ENCODE assay signal across 1 cellular context in the genomic region with DNA sequence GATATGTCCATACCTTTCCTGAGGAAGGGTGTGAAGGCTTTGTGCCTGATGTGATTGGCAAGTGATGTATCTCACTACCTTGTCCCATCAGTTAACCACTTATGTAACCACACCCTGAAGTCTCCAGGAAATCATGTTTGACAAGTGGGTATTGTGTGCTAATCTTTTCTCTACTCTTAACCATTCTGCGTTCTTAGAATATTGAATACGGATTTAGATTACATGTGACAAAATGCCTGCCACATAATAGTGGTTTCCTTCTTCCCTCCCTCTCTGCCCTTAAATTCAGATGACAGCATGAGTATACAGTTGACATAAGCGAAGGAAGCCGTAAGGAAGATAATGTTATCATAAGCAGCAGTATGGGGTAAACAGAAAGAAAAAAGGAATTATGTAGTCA.
A peak's percentile ranks its signal among the peaks of the same experiment; 100 is the strongest.
TF ChIP-seq lines count a peak whose summit lies in the region.

No MANE protein-coding gene starts in this region.

TF ChIP-seq in K562, 482 proteins besides CTCF, POLR2A, EP300 and RAD21 (continued from another document and continues in another):
- TF ChIP-seq JUND (IDR thresholded peaks at IDR 0.05; ENCODE audit: borderline replicate concordance, low read depth, low read length) (peak; percentile 20; the same call in 1 of the 2 replicates), JUND (tag; IDR thresholded peaks at IDR 0.05; ENCODE audit: borderline replicate concordance, low read depth, low read length) (peak; percentile 62; the same call in 2 of the 3 replicates), SMAD4 (CRISPR knock-in tag; conservative IDR thresholded peaks at IDR 0.05) (no peak), DPF2 (IDR thresholded peaks at IDR 0.05) (0 out of 2 replicates have a peak, but pooled peaks have one; percentile 60), JUNB (CRISPR knock-in tag; conservative IDR thresholded peaks at IDR 0.05) (no peak), BDP1 (IDR thresholded peaks at IDR 0.05; ENCODE audit: insufficient read depth, insufficient read length) (no peak), TAF9B (IDR thresholded peaks at IDR 0.05; ENCODE audit: partially characterized antibody) (no peak), ZSCAN29 (IDR thresholded peaks at IDR 0.05) (no peak), CXXC5 (CRISPR knock-in tag; IDR thresholded peaks at IDR 0.05) (peak; percentile 9; the same call in 1 of the 2 replicates), ZNF586 (CRISPR knock-in tag; conservative IDR thresholded peaks at IDR 0.05) (no peak), SNIP1 (IDR thresholded peaks at IDR 0.05; ENCODE audit: low read depth) (no peak), SMAD2 (IDR thresholded peaks at IDR 0.05; ENCODE audit: low read depth, low read length) (no peak), CREBBP (IDR thresholded peaks at IDR 0.05; ENCODE audit: low read depth, low read length) (no peak), CHD2 (IDR thresholded peaks at IDR 0.05; ENCODE audit: low read depth, low read length) (no peak), ZNF140 (CRISPR knock-in tag; IDR thresholded peaks at IDR 0.05) (no peak), SRF (CRISPR knock-in tag; IDR thresholded peaks at IDR 0.05) (no peak), ZNF232 (CRISPR knock-in tag; IDR thresholded peaks at IDR 0.05) (no peak), ZNF507 (tag; conservative IDR thresholded peaks at IDR 0.05) (no peak), ZNF583 (CRISPR knock-in tag; IDR thresholded peaks at IDR 0.05) (no peak), CBFA2T2 (conservative IDR thresholded peaks at IDR 0.05) (no peak), RFX7 (CRISPR knock-in tag; IDR thresholded peaks at IDR 0.05) (no peak), XRCC4 (IDR thresholded peaks at IDR 0.05; ENCODE audit: extremely low read depth, insufficient read depth, insufficient read length) (no peak), ZBTB8A (IDR thresholded peaks at IDR 0.05; ENCODE audit: partially characterized antibody) (no peak), CBX3 (IDR thresholded peaks at IDR 0.05; ENCODE audit: borderline replicate concordance in 1 of 2, low read length in 2 of 2) (no peak), SMARCA4 (IDR thresholded peaks at IDR 0.05) (peak; percentile 62), DIDO1 (tag; IDR thresholded peaks at IDR 0.05; ENCODE audit: low read depth) (no peak), ZNF584 (CRISPR knock-in tag; IDR thresholded peaks at IDR 0.05; ENCODE audit: low read depth) (no peak), BRF1 (IDR thresholded peaks at IDR 0.05; ENCODE audit: borderline replicate concordance, extremely low read depth, insufficient read length) (no peak), SOX6 (IDR thresholded peaks at IDR 0.05) (peak; percentile 72; the same call in 1 of the 2 replicates), ATF7 (IDR thresholded peaks at IDR 0.05) (0 out of 2 replicates have a peak, but pooled peaks have one; percentile 24), PRPF4 (IDR thresholded peaks at IDR 0.05; ENCODE audit: insufficient read depth, low read depth, low read length, poor library complexity, severe bottlenecking) (no peak), RB1 (IDR thresholded peaks at IDR 0.05; ENCODE audit: low read depth) (no peak), ZNF282 (CRISPR knock-in tag; IDR thresholded peaks at IDR 0.05) (no peak), FUS (optimal IDR thresholded peaks at IDR 0.05; ENCODE audit: low read depth, low read length) (no peak), CC2D1A (IDR thresholded peaks at IDR 0.05) (no peak), KHSRP (IDR thresholded peaks at IDR 0.05) (no peak), ZNF274 (IDR thresholded peaks at IDR 0.05; ENCODE audit: borderline replicate concordance, low read depth, low read length) (no peak), GTF2E2 (tag; IDR thresholded peaks at IDR 0.05) (no peak), FIP1L1 (IDR thresholded peaks at IDR 0.05; ENCODE audit: low read depth, low read length, poor library complexity, severe bottlenecking) (no peak)
- TF ChIP-seq, protein P1, sequence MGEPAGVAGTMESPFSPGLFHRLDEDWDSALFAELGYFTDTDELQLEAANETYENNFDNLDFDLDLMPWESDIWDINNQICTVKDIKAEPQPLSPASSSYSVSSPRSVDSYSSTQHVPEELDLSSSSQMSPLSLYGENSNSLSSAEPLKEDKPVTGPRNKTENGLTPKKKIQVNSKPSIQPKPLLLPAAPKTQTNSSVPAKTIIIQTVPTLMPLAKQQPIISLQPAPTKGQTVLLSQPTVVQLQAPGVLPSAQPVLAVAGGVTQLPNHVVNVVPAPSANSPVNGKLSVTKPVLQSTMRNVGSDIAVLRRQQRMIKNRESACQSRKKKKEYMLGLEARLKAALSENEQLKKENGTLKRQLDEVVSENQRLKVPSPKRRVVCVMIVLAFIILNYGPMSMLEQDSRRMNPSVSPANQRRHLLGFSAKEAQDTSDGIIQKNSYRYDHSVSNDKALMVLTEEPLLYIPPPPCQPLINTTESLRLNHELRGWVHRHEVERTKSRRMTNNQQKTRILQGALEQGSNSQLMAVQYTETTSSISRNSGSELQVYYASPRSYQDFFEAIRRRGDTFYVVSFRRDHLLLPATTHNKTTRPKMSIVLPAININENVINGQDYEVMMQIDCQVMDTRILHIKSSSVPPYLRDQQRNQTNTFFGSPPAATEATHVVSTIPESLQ (CRISPR knock-in tag; IDR thresholded peaks at IDR 0.05) = no peak
- TF ChIP-seq, protein P2, sequence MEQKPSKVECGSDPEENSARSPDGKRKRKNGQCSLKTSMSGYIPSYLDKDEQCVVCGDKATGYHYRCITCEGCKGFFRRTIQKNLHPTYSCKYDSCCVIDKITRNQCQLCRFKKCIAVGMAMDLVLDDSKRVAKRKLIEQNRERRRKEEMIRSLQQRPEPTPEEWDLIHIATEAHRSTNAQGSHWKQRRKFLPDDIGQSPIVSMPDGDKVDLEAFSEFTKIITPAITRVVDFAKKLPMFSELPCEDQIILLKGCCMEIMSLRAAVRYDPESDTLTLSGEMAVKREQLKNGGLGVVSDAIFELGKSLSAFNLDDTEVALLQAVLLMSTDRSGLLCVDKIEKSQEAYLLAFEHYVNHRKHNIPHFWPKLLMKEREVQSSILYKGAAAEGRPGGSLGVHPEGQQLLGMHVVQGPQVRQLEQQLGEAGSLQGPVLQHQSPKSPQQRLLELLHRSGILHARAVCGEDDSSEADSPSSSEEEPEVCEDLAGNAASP (IDR thresholded peaks at IDR 0.05) = no peak
- TF ChIP-seq, protein P3, sequence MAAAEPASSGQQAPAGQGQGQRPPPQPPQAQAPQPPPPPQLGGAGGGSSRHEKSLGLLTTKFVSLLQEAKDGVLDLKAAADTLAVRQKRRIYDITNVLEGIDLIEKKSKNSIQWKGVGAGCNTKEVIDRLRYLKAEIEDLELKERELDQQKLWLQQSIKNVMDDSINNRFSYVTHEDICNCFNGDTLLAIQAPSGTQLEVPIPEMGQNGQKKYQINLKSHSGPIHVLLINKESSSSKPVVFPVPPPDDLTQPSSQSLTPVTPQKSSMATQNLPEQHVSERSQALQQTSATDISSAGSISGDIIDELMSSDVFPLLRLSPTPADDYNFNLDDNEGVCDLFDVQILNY (CRISPR knock-in tag; IDR thresholded peaks at IDR 0.05) = no peak
- TF ChIP-seq, protein P4, sequence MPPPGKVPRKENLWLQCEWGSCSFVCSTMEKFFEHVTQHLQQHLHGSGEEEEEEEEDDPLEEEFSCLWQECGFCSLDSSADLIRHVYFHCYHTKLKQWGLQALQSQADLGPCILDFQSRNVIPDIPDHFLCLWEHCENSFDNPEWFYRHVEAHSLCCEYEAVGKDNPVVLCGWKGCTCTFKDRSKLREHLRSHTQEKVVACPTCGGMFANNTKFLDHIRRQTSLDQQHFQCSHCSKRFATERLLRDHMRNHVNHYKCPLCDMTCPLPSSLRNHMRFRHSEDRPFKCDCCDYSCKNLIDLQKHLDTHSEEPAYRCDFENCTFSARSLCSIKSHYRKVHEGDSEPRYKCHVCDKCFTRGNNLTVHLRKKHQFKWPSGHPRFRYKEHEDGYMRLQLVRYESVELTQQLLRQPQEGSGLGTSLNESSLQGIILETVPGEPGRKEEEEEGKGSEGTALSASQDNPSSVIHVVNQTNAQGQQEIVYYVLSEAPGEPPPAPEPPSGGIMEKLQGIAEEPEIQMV (tag; conservative IDR thresholded peaks at IDR 0.05; ENCODE audit: low read depth) = no peak
- TF ChIP-seq, protein P5, sequence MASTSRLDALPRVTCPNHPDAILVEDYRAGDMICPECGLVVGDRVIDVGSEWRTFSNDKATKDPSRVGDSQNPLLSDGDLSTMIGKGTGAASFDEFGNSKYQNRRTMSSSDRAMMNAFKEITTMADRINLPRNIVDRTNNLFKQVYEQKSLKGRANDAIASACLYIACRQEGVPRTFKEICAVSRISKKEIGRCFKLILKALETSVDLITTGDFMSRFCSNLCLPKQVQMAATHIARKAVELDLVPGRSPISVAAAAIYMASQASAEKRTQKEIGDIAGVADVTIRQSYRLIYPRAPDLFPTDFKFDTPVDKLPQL (IDR thresholded peaks at IDR 0.05; ENCODE audit: extremely low read depth, insufficient read length) = no peak
- TF ChIP-seq, protein P6, sequence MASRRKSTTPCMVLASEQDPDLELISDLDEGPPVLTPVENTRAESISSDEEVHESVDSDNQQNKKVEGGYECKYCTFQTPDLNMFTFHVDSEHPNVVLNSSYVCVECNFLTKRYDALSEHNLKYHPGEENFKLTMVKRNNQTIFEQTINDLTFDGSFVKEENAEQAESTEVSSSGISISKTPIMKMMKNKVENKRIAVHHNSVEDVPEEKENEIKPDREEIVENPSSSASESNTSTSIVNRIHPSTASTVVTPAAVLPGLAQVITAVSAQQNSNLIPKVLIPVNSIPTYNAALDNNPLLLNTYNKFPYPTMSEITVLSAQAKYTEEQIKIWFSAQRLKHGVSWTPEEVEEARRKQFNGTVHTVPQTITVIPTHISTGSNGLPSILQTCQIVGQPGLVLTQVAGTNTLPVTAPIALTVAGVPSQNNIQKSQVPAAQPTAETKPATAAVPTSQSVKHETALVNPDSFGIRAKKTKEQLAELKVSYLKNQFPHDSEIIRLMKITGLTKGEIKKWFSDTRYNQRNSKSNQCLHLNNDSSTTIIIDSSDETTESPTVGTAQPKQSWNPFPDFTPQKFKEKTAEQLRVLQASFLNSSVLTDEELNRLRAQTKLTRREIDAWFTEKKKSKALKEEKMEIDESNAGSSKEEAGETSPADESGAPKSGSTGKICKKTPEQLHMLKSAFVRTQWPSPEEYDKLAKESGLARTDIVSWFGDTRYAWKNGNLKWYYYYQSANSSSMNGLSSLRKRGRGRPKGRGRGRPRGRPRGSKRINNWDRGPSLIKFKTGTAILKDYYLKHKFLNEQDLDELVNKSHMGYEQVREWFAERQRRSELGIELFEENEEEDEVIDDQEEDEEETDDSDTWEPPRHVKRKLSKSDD (conservative IDR thresholded peaks at IDR 0.05; ENCODE audit: low read length) = no peak
- TF ChIP-seq, protein P7, sequence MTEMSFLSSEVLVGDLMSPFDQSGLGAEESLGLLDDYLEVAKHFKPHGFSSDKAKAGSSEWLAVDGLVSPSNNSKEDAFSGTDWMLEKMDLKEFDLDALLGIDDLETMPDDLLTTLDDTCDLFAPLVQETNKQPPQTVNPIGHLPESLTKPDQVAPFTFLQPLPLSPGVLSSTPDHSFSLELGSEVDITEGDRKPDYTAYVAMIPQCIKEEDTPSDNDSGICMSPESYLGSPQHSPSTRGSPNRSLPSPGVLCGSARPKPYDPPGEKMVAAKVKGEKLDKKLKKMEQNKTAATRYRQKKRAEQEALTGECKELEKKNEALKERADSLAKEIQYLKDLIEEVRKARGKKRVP (CRISPR knock-in tag; IDR thresholded peaks at IDR 0.05) = no peak
- TF ChIP-seq, protein P8, sequence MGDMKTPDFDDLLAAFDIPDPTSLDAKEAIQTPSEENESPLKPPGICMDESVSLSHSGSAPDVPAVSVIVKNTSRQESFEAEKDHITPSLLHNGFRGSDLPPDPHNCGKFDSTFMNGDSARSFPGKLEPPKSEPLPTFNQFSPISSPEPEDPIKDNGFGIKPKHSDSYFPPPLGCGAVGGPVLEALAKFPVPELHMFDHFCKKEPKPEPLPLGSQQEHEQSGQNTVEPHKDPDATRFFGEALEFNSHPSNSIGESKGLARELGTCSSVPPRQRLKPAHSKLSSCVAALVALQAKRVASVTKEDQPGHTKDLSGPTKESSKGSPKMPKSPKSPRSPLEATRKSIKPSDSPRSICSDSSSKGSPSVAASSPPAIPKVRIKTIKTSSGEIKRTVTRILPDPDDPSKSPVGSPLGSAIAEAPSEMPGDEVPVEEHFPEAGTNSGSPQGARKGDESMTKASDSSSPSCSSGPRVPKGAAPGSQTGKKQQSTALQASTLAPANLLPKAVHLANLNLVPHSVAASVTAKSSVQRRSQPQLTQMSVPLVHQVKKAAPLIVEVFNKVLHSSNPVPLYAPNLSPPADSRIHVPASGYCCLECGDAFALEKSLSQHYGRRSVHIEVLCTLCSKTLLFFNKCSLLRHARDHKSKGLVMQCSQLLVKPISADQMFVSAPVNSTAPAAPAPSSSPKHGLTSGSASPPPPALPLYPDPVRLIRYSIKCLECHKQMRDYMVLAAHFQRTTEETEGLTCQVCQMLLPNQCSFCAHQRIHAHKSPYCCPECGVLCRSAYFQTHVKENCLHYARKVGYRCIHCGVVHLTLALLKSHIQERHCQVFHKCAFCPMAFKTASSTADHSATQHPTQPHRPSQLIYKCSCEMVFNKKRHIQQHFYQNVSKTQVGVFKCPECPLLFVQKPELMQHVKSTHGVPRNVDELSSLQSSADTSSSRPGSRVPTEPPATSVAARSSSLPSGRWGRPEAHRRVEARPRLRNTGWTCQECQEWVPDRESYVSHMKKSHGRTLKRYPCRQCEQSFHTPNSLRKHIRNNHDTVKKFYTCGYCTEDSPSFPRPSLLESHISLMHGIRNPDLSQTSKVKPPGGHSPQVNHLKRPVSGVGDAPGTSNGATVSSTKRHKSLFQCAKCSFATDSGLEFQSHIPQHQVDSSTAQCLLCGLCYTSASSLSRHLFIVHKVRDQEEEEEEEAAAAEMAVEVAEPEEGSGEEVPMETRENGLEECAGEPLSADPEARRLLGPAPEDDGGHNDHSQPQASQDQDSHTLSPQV (IDR thresholded peaks at IDR 0.05) = no peak
- TF ChIP-seq, protein P9, sequence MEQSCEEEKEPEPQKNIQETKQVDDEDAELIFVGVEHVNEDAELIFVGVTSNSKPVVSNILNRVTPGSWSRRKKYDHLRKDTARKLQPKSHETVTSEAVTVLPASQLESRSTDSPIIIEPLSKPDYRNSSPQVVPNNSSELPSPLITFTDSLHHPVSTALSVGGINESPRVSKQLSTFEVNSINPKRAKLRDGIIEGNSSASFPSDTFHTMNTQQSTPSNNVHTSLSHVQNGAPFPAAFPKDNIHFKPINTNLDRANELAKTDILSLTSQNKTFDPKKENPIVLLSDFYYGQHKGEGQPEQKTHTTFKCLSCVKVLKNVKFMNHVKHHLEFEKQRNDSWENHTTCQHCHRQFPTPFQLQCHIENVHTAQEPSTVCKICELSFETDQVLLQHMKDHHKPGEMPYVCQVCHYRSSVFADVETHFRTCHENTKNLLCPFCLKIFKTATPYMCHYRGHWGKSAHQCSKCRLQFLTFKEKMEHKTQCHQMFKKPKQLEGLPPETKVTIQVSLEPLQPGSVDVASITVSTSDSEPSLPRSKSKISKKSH (CRISPR knock-in tag; IDR thresholded peaks at IDR 0.05) = no peak
